In the genomic region with DNA sequence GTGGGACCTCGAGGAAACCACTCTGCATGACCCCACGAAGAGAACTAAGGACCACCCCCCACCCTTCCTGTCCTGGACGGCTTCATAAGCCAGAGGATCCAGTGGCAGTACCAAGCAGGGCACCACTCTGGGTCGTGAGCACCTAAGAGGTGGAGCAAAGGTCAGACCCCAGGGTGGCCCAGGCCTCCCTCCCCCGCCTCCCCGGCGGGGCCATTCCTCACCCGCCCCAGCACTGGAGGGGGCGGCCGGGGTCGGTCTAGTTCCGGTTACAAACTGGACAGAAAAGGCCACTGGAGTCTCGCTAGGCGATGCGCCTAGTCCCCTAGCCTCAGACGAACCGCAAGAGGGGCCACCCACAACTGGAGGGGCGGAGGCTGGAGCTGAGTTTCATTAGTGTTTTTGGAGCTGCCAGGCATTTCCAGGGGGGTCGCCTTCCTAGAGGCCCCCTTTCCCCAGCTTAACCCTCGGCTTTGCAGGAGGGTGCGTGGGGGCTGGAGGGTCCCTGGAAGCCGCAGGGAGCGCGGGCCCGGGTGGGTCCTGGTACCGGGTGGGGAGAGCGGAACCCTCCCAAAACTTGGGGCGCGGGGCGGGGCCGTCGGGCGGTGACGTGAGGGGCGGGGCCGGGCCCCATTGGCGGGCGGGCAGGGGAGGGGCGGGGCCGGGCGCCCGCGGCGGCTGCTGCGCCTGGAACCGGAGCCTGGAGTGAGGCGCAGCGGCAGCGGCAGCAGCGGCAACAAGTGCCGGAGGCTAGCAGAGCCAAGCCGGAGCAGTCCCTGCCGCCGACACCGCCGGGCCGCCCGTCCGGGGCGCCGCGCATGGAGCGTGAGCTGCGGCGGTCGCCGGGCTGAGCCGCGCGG, we compare ENCODE assay signal across 8 cellular contexts. TPM values are rescaled to one million over a fixed set of nuclear protein-coding genes. Genes with fewer than 3 reads are reported as not detected.
DNase-seq lines count a peak whose midpoint lies in the region; ATAC-seq, FAIRE-seq and TF ChIP-seq lines count a peak whose summit lies in the region.

A gene with protein sequence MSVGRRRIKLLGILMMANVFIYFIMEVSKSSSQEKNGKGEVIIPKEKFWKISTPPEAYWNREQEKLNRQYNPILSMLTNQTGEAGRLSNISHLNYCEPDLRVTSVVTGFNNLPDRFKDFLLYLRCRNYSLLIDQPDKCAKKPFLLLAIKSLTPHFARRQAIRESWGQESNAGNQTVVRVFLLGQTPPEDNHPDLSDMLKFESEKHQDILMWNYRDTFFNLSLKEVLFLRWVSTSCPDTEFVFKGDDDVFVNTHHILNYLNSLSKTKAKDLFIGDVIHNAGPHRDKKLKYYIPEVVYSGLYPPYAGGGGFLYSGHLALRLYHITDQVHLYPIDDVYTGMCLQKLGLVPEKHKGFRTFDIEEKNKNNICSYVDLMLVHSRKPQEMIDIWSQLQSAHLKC (plus strand): TSS at position 695 of the 857 bp plus-strand sequence. CDS start 26,106 bp downstream, outside the sequence.

- peak within 1 kb of the TSS; percentile 92 for H3K4me3 Mint-ChIP-seq in neural progenitor cell

- peaks cover 3% of the 10 kb centered on the region for H3K27me3 Mint-ChIP-seq in neural progenitor cell (ENCODE audit: insufficient read depth, low read depth)

- no peak within 1 kb of the TSS for H3K27ac Mint-ChIP-seq in neural progenitor cell

- H3K4me3 ChIP-seq in SJSA1 (peak within 1 kb of the TSS; percentile 96), neural progenitor cell (peak within 1 kb of the TSS; percentile 98), stomach smooth muscle (ENCODE audit: low read length in 2 of 2) (peak within 1 kb of the TSS; percentile 78 to 93)

- in situ Hi-C loops in Caki2 (cut with HindIII; ENCODE audit: low pct_unique_long_range_greater_than_20kb, low sequenced_read_pairs), result no loop called here

- peak within 1 kb of the TSS; percentile 69 for H3K9ac ChIP-seq in neural progenitor cell
- peak within 1 kb of the TSS; percentile 81 to 84 for H3K9ac ChIP-seq in stomach smooth muscle (ENCODE audit: low read length in 2 of 2)

- peak; percentile 66 for DNase-seq in Caki2 (ENCODE audit: low read depth)
- DNase-seq in HTR-8/SVneo (ENCODE audit: insufficient read length, low spot score), result peak; percentile 80
- peak; percentile 37 to 63 for DNase-seq in SJSA1 (ENCODE audit: low read depth in 1 of 2, low spot score in 2 of 2)
- peak; percentile 72 for DNase-seq in activated gamma-delta T cell treated with anti-CD3 and anti-CD28 coated beads, Interleukin-2, amount 50 U/mL, for 16 hours (ENCODE audit: low read depth)
- DNase-seq in foreskin keratinocyte, result peak in 1 of 2 donors; percentile 38
- DNase-seq in neural progenitor cell (ENCODE audit: low spot score), result peak; percentile 93

- peaks cover 40% of the 10 kb centered on the region for H3F3A ChIP-seq in neural progenitor cell (ENCODE audit: low read depth)

- H2AFZ ChIP-seq in neural progenitor cell (replicated peaks), result peak within 1 kb of the TSS; percentile 84

- H3K9me3 ChIP-seq in SJSA1 (replicated peaks) (0 out of 2 replicates have a peak, but pooled peaks cover 2% of the 10 kb centered on the region), neural progenitor cell (ENCODE audit: low read depth) (no peaks in the 10 kb centered on the region), stomach smooth muscle (ENCODE audit: control insufficient read depth in 2 of 2, low read length in 2 of 2) (no peaks in the 10 kb centered on the region)

- H4K20me1 ChIP-seq in neural progenitor cell (ENCODE audit: low read depth), result peaks cover 43% of the 10 kb centered on the region

- peak within 1 kb of the TSS; percentile 80 for H3K4me2 ChIP-seq in neural progenitor cell

- H3K36me3 ChIP-seq in SJSA1, result peaks cover 3% of the 10 kb centered on the region; the same call in 1 of the 2 replicates
- no peaks in the 10 kb centered on the region for H3K36me3 ChIP-seq in neural progenitor cell
- H3K36me3 ChIP-seq in stomach smooth muscle (ENCODE audit: control insufficient read depth in 2 of 2, insufficient read depth in 2 of 2, low read length in 2 of 2), result no peaks in the 10 kb centered on the region

- TF ChIP-seq CTCF in foreskin keratinocyte (conservative IDR thresholded peaks at IDR 0.05), result no peak
- no peak for TF ChIP-seq CTCF in neural progenitor cell (IDR thresholded peaks at IDR 0.05)

- H3K4me1 ChIP-seq in SJSA1 (replicated peaks) (0 out of 2 replicates have a peak, but pooled peaks cover 3% of the 10 kb centered on the region), foreskin keratinocyte (peaks cover 6% of the 10 kb centered on the region), neural progenitor cell (peaks cover 27% of the 10 kb centered on the region), stomach smooth muscle (ENCODE audit: control insufficient read depth, insufficient read depth, low read length) (peaks cover 21% of the 10 kb centered on the region)

- ATAC-seq in GM19467 (IDR thresholded peaks at IDR 0.05; ENCODE audit: unreplicated experiment), result peak; percentile 40
- peak; percentile 87 for ATAC-seq in foreskin keratinocyte

- peaks cover 46% of the 10 kb centered on the region for H3K79me2 ChIP-seq in neural progenitor cell (ENCODE audit: low read depth)

- peak; percentile 89 for FAIRE-seq in HTR-8/SVneo (lab: Jason Lieb, UNC)

- peak within 1 kb of the TSS; percentile 9 for H3K27ac ChIP-seq in SJSA1
- H3K27ac ChIP-seq in foreskin keratinocyte, result peak within 1 kb of the TSS; percentile 90
- peak within 1 kb of the TSS; percentile 80 for H3K27ac ChIP-seq in neural progenitor cell
- peak within 1 kb of the TSS; percentile 62 for H3K27ac ChIP-seq in stomach smooth muscle (ENCODE audit: low read length)

- H3K27me3 ChIP-seq in SJSA1 (replicated peaks) (no peaks in the 10 kb centered on the region; the same call in 1 of the 2 replicates), foreskin keratinocyte (no peaks in the 10 kb centered on the region), neural progenitor cell (no peaks in the 10 kb centered on the region), stomach smooth muscle (ENCODE audit: control insufficient read depth in 1 of 2, insufficient read depth in 2 of 2, low read length in 2 of 2) (no peaks in the 10 kb centered on the region)

- no peaks in the 10 kb centered on the region for H3K9me3 Mint-ChIP-seq in neural progenitor cell

- H3K36me3 Mint-ChIP-seq in neural progenitor cell, result no peaks in the 10 kb centered on the region

- H3K4me1 Mint-ChIP-seq in neural progenitor cell, result peaks cover 14% of the 10 kb centered on the region

RNA-seq across cellular contexts. Expression of the gene that starts here (rescaled TPM):
- total RNA-seq in Caki2 (2014; rRNA removed; shearing (Covaris generic); ENCODE audit: low replicate concordance), result 10.6 and 11.5 TPM in 2 replicates
- total RNA-seq in SJSA1 (2014; rRNA removed; shearing (Covaris generic)), result 5.5 and 14.0 TPM in 2 replicates
- 27.8 and 30.6 TPM in 2 replicates for total RNA-seq in foreskin keratinocyte
- 11.2 and 12.9 TPM in 2 replicates for polyA plus RNA-seq in foreskin keratinocyte
- 51.9 and 73.2 TPM in 2 replicates for total RNA-seq in neural progenitor cell (ENCODE audit: low replicate concordance)

Comparison
In these comparisons a context has a peak if more than half of its experiments do, and no peak if none do; other contexts are left out.
1. H3K27ac ChIP-seq: peak in every context shown above with its lines; median percentile 90 in foreskin keratinocyte; 80 in neural progenitor cell; 62 in stomach smooth muscle; 9 in SJSA1.